ENCODE assay signal across 16 cellular contexts in the genomic region with DNA sequence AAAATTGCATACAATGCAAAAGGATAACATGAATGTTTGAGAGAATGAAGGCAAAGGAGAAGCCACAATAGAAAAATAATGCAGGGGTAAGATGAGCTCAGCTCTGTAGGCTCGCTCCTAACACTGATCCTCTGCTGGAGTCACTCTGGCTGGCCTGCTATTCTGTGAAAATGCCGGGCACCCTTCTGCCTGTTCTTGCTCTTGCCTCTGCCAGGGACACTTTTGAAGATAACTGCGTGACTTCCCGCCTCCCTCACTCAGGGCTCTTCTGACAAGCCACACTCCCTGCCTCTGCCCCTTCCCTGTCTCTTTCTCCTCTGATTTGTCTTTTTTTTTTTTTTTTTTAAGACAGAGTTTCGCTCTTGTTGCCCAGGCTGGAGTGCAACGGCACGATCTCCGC. TPM values are rescaled to one million over a fixed set of nuclear protein-coding genes. Genes with fewer than 3 reads are reported as not detected.
DNase-seq lines count a peak whose midpoint lies in the region; ATAC-seq and TF ChIP-seq lines count a peak whose summit lies in the region.
"Had no signal": no experiment of that assay in that cellular context is flagged by ENCODE, and none has a peak within 500 bp of the region (broad histone marks: within the 10 kb centered on the region; RNA-seq: fewer than 3 reads in every experiment).

No MANE protein-coding gene starts in this region.

- H3K79me1 ChIP-seq in neuronal stem cell (ENCODE audit: low read depth, low read length): no peaks in the 10 kb centered on the region

- peak; percentile 68 to 87 (median 77) for ATAC-seq in heart left ventricle

- H4K91ac ChIP-seq in neuronal stem cell (ENCODE audit: low read depth, low read length, poor library complexity): no peak overlapping the region

- H2AK5ac ChIP-seq in neuronal stem cell (ENCODE audit: low read depth, low read length): no peak overlapping the region

- no peak for TF ChIP-seq CTCF in heart left ventricle (IDR thresholded peaks at IDR 0.05)
- no peak for TF ChIP-seq CTCF in right atrium auricular region (IDR thresholded peaks at IDR 0.05)
- no peak for TF ChIP-seq CTCF in VCaP (conservative IDR thresholded peaks at IDR 0.05)
- TF ChIP-seq CTCF in glutamatergic neuron (IDR thresholded peaks at IDR 0.05; ENCODE audit: partially characterized antibody, unreplicated experiment): no peak

- H3K36me3 Mint-ChIP-seq in glutamatergic neuron (ENCODE audit: unreplicated experiment): no peaks in the 10 kb centered on the region
- peaks cover 10% of the 10 kb centered on the region for H3K36me3 Mint-ChIP-seq in activated CD4-positive, alpha-beta memory T cell treated with anti-CD3 and anti-CD28 coated beads, Interleukin-2, amount 10 ng/mL, durations not matched to agents 7 days and 5 days (ENCODE audit: low read depth)

- H3K4ac ChIP-seq in neuronal stem cell (ENCODE audit: low read length): no peak overlapping the region

- no peak overlapping the region for H2BK15ac ChIP-seq in neuronal stem cell (ENCODE audit: low read length)

- H3K4me3 Mint-ChIP-seq in glutamatergic neuron (ENCODE audit: unreplicated experiment): no peak overlapping the region
- H3K4me3 Mint-ChIP-seq in activated CD4-positive, alpha-beta memory T cell treated with anti-CD3 and anti-CD28 coated beads, Interleukin-2, amount 10 ng/mL, durations not matched to agents 7 days and 5 days: no peak overlapping the region
- H3K4me3 Mint-ChIP-seq: CD4-positive, CD25-positive, alpha-beta regulatory T cell; CD8-positive, alpha-beta memory T cell had no signal

- H3K23ac ChIP-seq in neuronal stem cell (ENCODE audit: low read depth, low read length, poor library complexity): no peak overlapping the region

- peak overlapping the region; percentile 17 for H3K14ac ChIP-seq in neuronal stem cell (ENCODE audit: low read length)

- WGBS in heart left ventricle, 4 donors: 77 to 91% (median 82%) methylated on average over 8 of the region's 8 CpGs
- WGBS in neuronal stem cell (ENCODE audit: extremely low coverage in 2 of 2, insufficient read length in 2 of 2, insufficient replicate concordance in 1 of 2), 2 donors: no CpG with 5 or more reads among the region's 8 CpGs

- H3K4me3 ChIP-seq in heart left ventricle (no peak overlapping the region), right atrium auricular region (no peak overlapping the region), neuronal stem cell (ENCODE audit: low read length in 2 of 2) (no peak overlapping the region)
- H3K4me3 ChIP-seq: GM23248, HAP-1 had no signal

- no peaks in the 10 kb centered on the region for H3K27me3 ChIP-seq in heart left ventricle
- no peaks in the 10 kb centered on the region for H3K27me3 ChIP-seq in right atrium auricular region
- H3K27me3 ChIP-seq in neuronal stem cell (ENCODE audit: control insufficient read depth in 3 of 3, insufficient read depth in 3 of 3, low read depth in 1 of 3, low read length in 3 of 3): no peaks in the 10 kb centered on the region
- H3K27me3 ChIP-seq: BE2C had no signal

- H3K9ac ChIP-seq in neuronal stem cell (ENCODE audit: low read depth, low read length, poor library complexity): no peak overlapping the region
- H3K9ac ChIP-seq: GM23248 had no signal

- H3K18ac ChIP-seq in neuronal stem cell (ENCODE audit: low read length): no peak overlapping the region

- no peak overlapping the region for H3K27ac ChIP-seq in heart left ventricle
- no peak overlapping the region for H3K27ac ChIP-seq in right atrium auricular region
- H3K27ac ChIP-seq in VCaP: peak overlapping the region; percentile 84
- no peak overlapping the region for H3K27ac ChIP-seq in neuronal stem cell (replicated peaks; ENCODE audit: low read length)
- H3K27ac ChIP-seq: GM23248 had no signal

- H3K4me2 ChIP-seq in neuronal stem cell (ENCODE audit: insufficient read depth, low read length, poor library complexity, severe bottlenecking): no peak overlapping the region

- peaks cover 0 to 88% (median 54%) of the 10 kb centered on the region in 9 donors for H3K36me3 ChIP-seq in heart left ventricle
- peaks cover 24% of the 10 kb centered on the region for H3K36me3 ChIP-seq in right atrium auricular region
- H3K36me3 ChIP-seq in neuronal stem cell (replicated peaks in 1 of 2; ENCODE audit: control insufficient read depth in 2 of 2, insufficient read depth in 2 of 2, low read length in 2 of 2): peaks cover 11 to 66% of the 10 kb centered on the region in 2 donors

- no peak overlapping the region for H2BK5ac ChIP-seq in neuronal stem cell (ENCODE audit: low read length)

- H3K4me1 ChIP-seq in heart left ventricle (peaks cover 0 to 5% (median 0%) of the 10 kb centered on the region in 12 donors), right atrium auricular region (no peaks in the 10 kb centered on the region), neuronal stem cell (ENCODE audit: control insufficient read depth in 2 of 2, insufficient read depth in 1 of 2, low read depth in 1 of 2, low read length in 2 of 2) (no peaks in the 10 kb centered on the region)
- H3K4me1 ChIP-seq: BE2C, HAP-1 had no signal

- H2BK12ac ChIP-seq in neuronal stem cell (ENCODE audit: low read length): no peak overlapping the region

- DNase-seq in heart left ventricle (peak in 2 of 5 donors; percentile 10 to 27), right atrium auricular region (ENCODE audit: low spot score) (no peak), glutamatergic neuron (no peak), neuronal stem cell (ENCODE audit: low spot score) (no peak)
- DNase-seq in activated CD4-positive, alpha-beta memory T cell treated with anti-CD3 and anti-CD28 coated beads, Interleukin-2, amount 10 ng/mL, durations not matched to agents 7 days and 5 days: no peak
- no peak for DNase-seq in stimulated activated naive CD4-positive, alpha-beta T cell treated with Interleukin-2 at 50 U/mL for 16 hours (lab: John Stamatoyannopoulos, UW)
- DNase-seq: ACHN; BE2C; C1 segment of cervical spinal cord; CD4-positive, CD25-positive, alpha-beta regulatory T cell; CD8-positive, alpha-beta memory T cell; COR-L47; DMS 273 treated with DMSO at 0.1 percent for 48 hours; GM23248 had no signal

- CTCF ChIA-PET in activated CD4-positive, alpha-beta memory T cell treated with anti-CD3 and anti-CD28 coated beads, Interleukin-2, amount 10 ng/mL, durations not matched to agents 7 days and 5 days (lab: Charles Lee): no interaction called here

- no peak for TF ChIP-seq POLR2A in heart left ventricle (IDR thresholded peaks at IDR 0.05)

- no peak overlapping the region for H2AFZ ChIP-seq in neuronal stem cell (ENCODE audit: low read length)
- H2AFZ ChIP-seq: GM23248 had no signal

- peak overlapping the region; percentile 91 for H3K27ac Mint-ChIP-seq in glutamatergic neuron (ENCODE audit: unreplicated experiment)
- H3K27ac Mint-ChIP-seq in activated CD4-positive, alpha-beta memory T cell treated with anti-CD3 and anti-CD28 coated beads, Interleukin-2, amount 10 ng/mL, durations not matched to agents 7 days and 5 days: no peak overlapping the region
- H3K27ac Mint-ChIP-seq: CD8-positive, alpha-beta memory T cell had no signal

- no peaks in the 10 kb centered on the region for H3K9me3 ChIP-seq in heart left ventricle
- no peaks in the 10 kb centered on the region for H3K9me3 ChIP-seq in right atrium auricular region
- H3K9me3 ChIP-seq in neuronal stem cell (replicated peaks in 1 of 2; ENCODE audit: control insufficient read depth in 2 of 2, insufficient read depth in 1 of 2, low read depth in 1 of 2, low read length in 2 of 2): no peaks in the 10 kb centered on the region
- H3K9me3 ChIP-seq: BE2C, HAP-1 had no signal

- POLR2A ChIA-PET in activated CD4-positive, alpha-beta memory T cell treated with anti-CD3 and anti-CD28 coated beads, Interleukin-2, amount 10 ng/mL, durations not matched to agents 7 days and 5 days (lab: Charles Lee): no interaction called here

- H3K9me3 Mint-ChIP-seq in glutamatergic neuron (ENCODE audit: unreplicated experiment): no peaks in the 10 kb centered on the region
- H3K9me3 Mint-ChIP-seq in activated CD4-positive, alpha-beta memory T cell treated with anti-CD3 and anti-CD28 coated beads, Interleukin-2, amount 10 ng/mL, durations not matched to agents 7 days and 5 days: no peaks in the 10 kb centered on the region
- H3K9me3 Mint-ChIP-seq: CD8-positive, alpha-beta memory T cell had no signal

- H3K27me3 Mint-ChIP-seq in glutamatergic neuron (ENCODE audit: unreplicated experiment): no peaks in the 10 kb centered on the region
- no peaks in the 10 kb centered on the region for H3K27me3 Mint-ChIP-seq in activated CD4-positive, alpha-beta memory T cell treated with anti-CD3 and anti-CD28 coated beads, Interleukin-2, amount 10 ng/mL, durations not matched to agents 7 days and 5 days
- H3K27me3 Mint-ChIP-seq: CD4-positive, CD25-positive, alpha-beta regulatory T cell; CD8-positive, alpha-beta memory T cell had no signal

- no peak overlapping the region for H4K8ac ChIP-seq in neuronal stem cell (ENCODE audit: low read depth, low read length)

- H3K4me1 Mint-ChIP-seq in glutamatergic neuron (ENCODE audit: low read depth, unreplicated experiment): peaks cover 19% of the 10 kb centered on the region
- no peaks in the 10 kb centered on the region for H3K4me1 Mint-ChIP-seq in activated CD4-positive, alpha-beta memory T cell treated with anti-CD3 and anti-CD28 coated beads, Interleukin-2, amount 10 ng/mL, durations not matched to agents 7 days and 5 days
- H3K4me1 Mint-ChIP-seq: CD4-positive, CD25-positive, alpha-beta regulatory T cell; CD8-positive, alpha-beta memory T cell had no signal

- H2BK120ac ChIP-seq in neuronal stem cell (ENCODE audit: low read depth, low read length): no peak overlapping the region

- intact Hi-C loops in heart left ventricle (cut with DNase I): no loop called here

RNA-seq across cellular contexts. Expression of a gene that starts 35.3 kb away (rescaled TPM):
- total RNA-seq in heart left ventricle (1 to 10 TPM in 1 of 9 donors, under 1 TPM in 6, not detected in 2; 0.07 to 7.9 (median 0.17) TPM), right atrium auricular region (not detected), glutamatergic neuron (ENCODE audit: unreplicated experiment) (19.0 TPM)
- polyA plus RNA-seq in heart left ventricle: under 1 TPM; 0.08 to 0.24 TPM
- polyA plus RNA-seq in neuronal stem cell (2013, experiment 1 of 2): 77.9 TPM
- polyA plus RNA-seq in neuronal stem cell (2013, experiment 2 of 2): 75.6 TPM
- total RNA-seq in activated CD4-positive, alpha-beta memory T cell treated with anti-CD3 and anti-CD28 coated beads, Interleukin-2, amount 10 ng/mL, durations not matched to agents 7 days and 5 days: 10 to 100 TPM; 73.5 to 76.6 TPM

RNA-seq across cellular contexts. Expression of a gene that starts 40.9 kb away (rescaled TPM):
- total RNA-seq in heart left ventricle (10 to 100 TPM in 2 of 9 donors, 1 to 10 TPM in 7; 4.2 to 15.5 (median 5.7) TPM), right atrium auricular region (1 to 10 TPM; 5.7 to 8.1 TPM), glutamatergic neuron (ENCODE audit: unreplicated experiment) (40.3 TPM)
- polyA plus RNA-seq in heart left ventricle: 1 to 10 TPM; 4.8 to 6.3 TPM
- polyA plus RNA-seq in neuronal stem cell (2013, experiment 1 of 2): 98.6 TPM
- polyA plus RNA-seq in neuronal stem cell (2013, experiment 2 of 2): 102 TPM
- total RNA-seq in activated CD4-positive, alpha-beta memory T cell treated with anti-CD3 and anti-CD28 coated beads, Interleukin-2, amount 10 ng/mL, durations not matched to agents 7 days and 5 days: 10 to 100 TPM; 13.3 to 15.0 TPM
